In the genomic region with DNA sequence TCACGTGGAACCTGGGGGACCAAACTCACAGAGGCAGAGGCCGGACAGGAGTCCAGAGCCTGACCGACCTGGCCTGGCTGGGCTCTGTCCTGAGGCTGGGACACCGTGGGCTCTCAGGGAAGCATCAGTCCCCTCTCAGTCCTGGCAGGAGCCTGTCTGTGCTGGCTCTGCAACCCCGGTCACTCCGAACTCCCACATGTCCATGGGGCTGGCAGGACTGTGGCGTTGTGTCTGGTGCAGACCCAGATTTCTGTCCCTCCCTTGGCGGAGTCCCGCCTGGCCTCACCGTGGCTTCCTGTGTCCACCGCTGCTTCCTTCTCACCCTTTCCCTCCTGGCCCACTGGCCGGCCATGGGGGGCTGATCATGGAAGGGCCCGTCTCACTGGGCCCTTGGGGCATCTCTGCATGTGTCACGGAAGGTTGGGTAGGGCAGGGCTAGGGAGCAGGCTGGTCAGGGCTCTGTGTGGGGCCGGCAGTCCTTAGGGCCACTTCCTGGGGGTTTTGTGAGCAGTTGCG, we compare ENCODE assay signal across 18 cellular contexts.
DNase-seq lines count a peak whose midpoint lies in the region; TF ChIP-seq lines count a peak whose summit lies in the region.
"Had no signal": no experiment of that assay in that cellular context is flagged by ENCODE, and none has a peak within 500 bp of the region (broad histone marks: within the 10 kb centered on the region; RNA-seq: fewer than 3 reads in every experiment).

No MANE protein-coding gene starts in this region.

- no peak overlapping the region for H4K5ac ChIP-seq in H9 (ENCODE audit: insufficient read length, low read depth, low read length)

- no peak overlapping the region for H2AK5ac ChIP-seq in H9 (ENCODE audit: insufficient read length, low read length)

- no peak overlapping the region for H2BK12ac ChIP-seq in H9 (ENCODE audit: insufficient read length, low read depth, low read length)

- H3K14ac ChIP-seq in H9 (ENCODE audit: insufficient read depth, low read length): peak overlapping the region; percentile 41; the same call in 1 of the 2 replicates

- H3K27ac ChIP-seq in H9 (ENCODE audit: insufficient read length, low read depth, low read length) (no peak overlapping the region), left ventricle myocardium inferior (replicated peaks) (peak overlapping the region; percentile 67), skeletal muscle tissue (ENCODE audit: low read depth, low read length) (peak overlapping the region; percentile 19)
- H3K27ac ChIP-seq: 22Rv1, parathyroid adenoma had no signal

- H4K91ac ChIP-seq in H9 (ENCODE audit: insufficient read length, low read depth, low read length): no peak overlapping the region

- no peak overlapping the region for H3K4ac ChIP-seq in H9 (ENCODE audit: low read depth, low read length)

- H3K9me3 ChIP-seq in H9 (ENCODE audit: control insufficient read depth, low read depth, low read length): no peaks in the 10 kb centered on the region
- peaks cover 8% of the 10 kb centered on the region for H3K9me3 ChIP-seq in left ventricle myocardium inferior (replicated peaks)
- H3K9me3 ChIP-seq in skeletal muscle tissue (ENCODE audit: control insufficient read depth in 3 of 3, low read length in 3 of 3): peaks cover 0 to 7% (median 0%) of the 10 kb centered on the region in 3 donors
- H3K9me3 ChIP-seq: BE2C had no signal

- WGBS in H9 (ENCODE audit: extremely low coverage, insufficient read length, low lambda C conversion rate): no CpG with 5 or more reads among the region's 16 CpGs

- no peak overlapping the region for H3K56ac ChIP-seq in H9 (ENCODE audit: insufficient read length, low read depth, low read length)

- H2AFZ ChIP-seq in H9 (ENCODE audit: low read length): no peak overlapping the region
- H2AFZ ChIP-seq: parathyroid adenoma had no signal

- peaks cover 10% of the 10 kb centered on the region for H3K36me3 Mint-ChIP-seq in T-helper 2 cell treated with Interferon-gamma antibody and Interleukin-4, amounts not matched to agents 5 μg/mL and 100 μg/mL, for 36 hours (ENCODE audit: low read depth)
- peaks cover 4 to 9% (median 9%) of the 10 kb centered on the region in 3 experiments; a peak in 6 of 7 replicates for H3K36me3 Mint-ChIP-seq in H9 (ENCODE audit: insufficient read depth in 1 of 3, low read depth in 3 of 3)
- H3K36me3 Mint-ChIP-seq: activated naive CD4-positive, alpha-beta T cell treated with anti-CD3 and anti-CD28 coated beads, Interleukin-2, amount 50 U/mL, for 24 hours had no signal

- H3K4me3 ChIP-seq in left ventricle myocardium inferior (no peak overlapping the region), skeletal muscle tissue (ENCODE audit: low read length in 3 of 3) (peak overlapping the region in 2 of 3 donors; percentile 49 to 54)

- peaks cover 3% of the 10 kb centered on the region for H3K79me1 ChIP-seq in H9 (ENCODE audit: insufficient read depth, low read depth, low read length, poor library complexity, severe bottlenecking)

- no peak overlapping the region for H4K8ac ChIP-seq in H9 (replicated peaks; ENCODE audit: insufficient read length, low read depth, low read length)

- no peak overlapping the region for H3K4me2 ChIP-seq in H9 (ENCODE audit: insufficient read depth, insufficient read length, low read length)

- H3T11ph ChIP-seq in H9 (ENCODE audit: low read length): no peak overlapping the region

- peaks cover 5% of the 10 kb centered on the region for H3K9me3 Mint-ChIP-seq in T-helper 2 cell treated with Interferon-gamma antibody and Interleukin-4, amounts not matched to agents 5 μg/mL and 100 μg/mL, for 36 hours
- H3K9me3 Mint-ChIP-seq in H9: peaks cover 6 to 7% of the 10 kb centered on the region in 2 experiments; a peak in 3 of 5 replicates
- H3K9me3 Mint-ChIP-seq: activated naive CD4-positive, alpha-beta T cell treated with anti-CD3 and anti-CD28 coated beads, Interleukin-2, amount 50 U/mL, for 24 hours had no signal

- DNase-seq in T-helper 2 cell treated with Interferon-gamma antibody and Interleukin-4, amounts not matched to agents 5 μg/mL and 100 μg/mL, for 36 hours (ENCODE audit: low spot score): no peak
- DNase-seq in T-helper 2 cell (no peak), H9 (no peak), left ventricle myocardium inferior (no peak), SIG-M5 treated with dmso at 0.1 percent for 504 hours (lab: John Stamatoyannopoulos, UW; ENCODE audit: unreplicated experiment) (no peak), occipital lobe (lab: John Stamatoyannopoulos, UW) (no peak), NCI-H2029 (lab: John Stamatoyannopoulos, UW) (no peak)
- DNase-seq: activated CD4-positive, alpha-beta T cell treated with anti-CD3 and anti-CD28 coated beads, Interleukin-2, amount 50 U/mL, for 1 hour; activated T-cell treated with anti-CD3 and anti-CD28 coated beads, Interleukin-2, amount 50 U/mL, for 1 hour; BE2C; DMS53; foreskin melanocyte; NCI-H1436; stimulated activated CD4-positive, alpha-beta T cell treated with anti-CD3 and anti-CD28 coated beads, Interleukin-4, amount 100 ng/mL, for 1 hour had no signal

- TF ChIP-seq CTCF in H9 (conservative IDR thresholded peaks at IDR 0.05): no peak
- no peak for TF ChIP-seq CTCF in left ventricle myocardium inferior (IDR thresholded peaks at IDR 0.05; ENCODE audit: borderline replicate concordance)

- no peak overlapping the region for H2BK5ac ChIP-seq in H9 (ENCODE audit: insufficient read length, low read length)

- no peak overlapping the region for H2BK15ac ChIP-seq in H9 (ENCODE audit: low read depth, low read length)

- H3K23ac ChIP-seq in H9 (ENCODE audit: insufficient read length, low read depth, low read length): no peak overlapping the region

- no peaks in the 10 kb centered on the region for H3K36me3 ChIP-seq in left ventricle myocardium inferior
- H3K36me3 ChIP-seq in skeletal muscle tissue (ENCODE audit: control insufficient read depth in 3 of 3, insufficient read depth in 3 of 3, low read length in 3 of 3): peaks cover 0 to 2% (median 2%) of the 10 kb centered on the region in 3 donors
- H3K36me3 ChIP-seq: BE2C had no signal

- H3K4me1 ChIP-seq in H9 (ENCODE audit: insufficient read depth, low read length) (no peaks in the 10 kb centered on the region), left ventricle myocardium inferior (peaks cover 97% of the 10 kb centered on the region), skeletal muscle tissue (ENCODE audit: control insufficient read depth in 3 of 3, insufficient read depth in 3 of 3, low read length in 3 of 3) (peaks cover 74 to 91% (median 88%) of the 10 kb centered on the region in 3 donors)
- H3K4me1 ChIP-seq: BE2C had no signal

- H3K4me3 Mint-ChIP-seq in T-helper 2 cell treated with Interferon-gamma antibody and Interleukin-4, amounts not matched to agents 5 μg/mL and 100 μg/mL, for 36 hours: no peak overlapping the region
- no peak overlapping the region for H3K4me3 Mint-ChIP-seq in H9
- H3K4me3 Mint-ChIP-seq: activated naive CD4-positive, alpha-beta T cell treated with anti-CD3 and anti-CD28 coated beads, Interleukin-2, amount 50 U/mL, for 24 hours had no signal

- H3K18ac ChIP-seq in H9 (ENCODE audit: insufficient read length, low read depth, low read length): no peak overlapping the region

- H3K23me2 ChIP-seq in H9 (ENCODE audit: insufficient read length, low read depth, low read length, poor library complexity, severe bottlenecking): no peaks in the 10 kb centered on the region

- H3K27me3 ChIP-seq in H9 (ENCODE audit: insufficient read depth, low read length) (no peaks in the 10 kb centered on the region), left ventricle myocardium inferior (ENCODE audit: low read depth) (no peaks in the 10 kb centered on the region), skeletal muscle tissue (ENCODE audit: control insufficient read depth in 3 of 3, insufficient read depth in 3 of 3, low read length in 3 of 3) (no peaks in the 10 kb centered on the region)
- H3K27me3 ChIP-seq: BE2C had no signal

- no peak overlapping the region for H3K9ac ChIP-seq in H9 (ENCODE audit: extremely low read depth, insufficient read length, low read length)
- peak overlapping the region; percentile 32 to 74 (median 61) for H3K9ac ChIP-seq in skeletal muscle tissue (ENCODE audit: low read depth in 1 of 3, low read length in 3 of 3)
- H3K9ac ChIP-seq: parathyroid adenoma had no signal

- intact Hi-C loops in left ventricle myocardium inferior (cut with micrococcal nuclease): no loop called here

- peaks cover 51% of the 10 kb centered on the region for H3K4me1 Mint-ChIP-seq in T-helper 2 cell treated with Interferon-gamma antibody and Interleukin-4, amounts not matched to agents 5 μg/mL and 100 μg/mL, for 36 hours (ENCODE audit: low read depth)
- H3K4me1 Mint-ChIP-seq in H9: peaks cover 3% of the 10 kb centered on the region in 2 experiments; a peak in 3 of 4 replicates

- no peak overlapping the region for H2BK20ac ChIP-seq in H9 (ENCODE audit: low read depth, low read length, poor library complexity, severe bottlenecking)

- peaks cover 4% of the 10 kb centered on the region; the same call in 1 of the 2 replicates for H3K79me2 ChIP-seq in H9 (ENCODE audit: insufficient read depth, low read length)

- H3K27ac Mint-ChIP-seq in T-helper 2 cell treated with Interferon-gamma antibody and Interleukin-4, amounts not matched to agents 5 μg/mL and 100 μg/mL, for 36 hours: peak overlapping the region; percentile 36
- peak overlapping the region in 2 of 3 experiments; percentile 70 to 73; a peak in 2 of 7 replicates for H3K27ac Mint-ChIP-seq in H9
- H3K27ac Mint-ChIP-seq: activated naive CD4-positive, alpha-beta T cell treated with anti-CD3 and anti-CD28 coated beads, Interleukin-2, amount 50 U/mL, for 24 hours had no signal

- no peaks in the 10 kb centered on the region for H3K27me3 Mint-ChIP-seq in T-helper 2 cell treated with Interferon-gamma antibody and Interleukin-4, amounts not matched to agents 5 μg/mL and 100 μg/mL, for 36 hours (ENCODE audit: low read depth)
- no peaks in the 10 kb centered on the region for H3K27me3 Mint-ChIP-seq in H9 (ENCODE audit: low read depth)
- H3K27me3 Mint-ChIP-seq: activated naive CD4-positive, alpha-beta T cell treated with anti-CD3 and anti-CD28 coated beads, Interleukin-2, amount 50 U/mL, for 24 hours had no signal

- no peak overlapping the region for H2BK120ac ChIP-seq in H9 (ENCODE audit: low read depth, low read length, poor library complexity, severe bottlenecking)

- H4K20me1 ChIP-seq in H9 (ENCODE audit: control insufficient read depth, insufficient read depth, insufficient read length): no peaks in the 10 kb centered on the region
